In the genomic region with DNA sequence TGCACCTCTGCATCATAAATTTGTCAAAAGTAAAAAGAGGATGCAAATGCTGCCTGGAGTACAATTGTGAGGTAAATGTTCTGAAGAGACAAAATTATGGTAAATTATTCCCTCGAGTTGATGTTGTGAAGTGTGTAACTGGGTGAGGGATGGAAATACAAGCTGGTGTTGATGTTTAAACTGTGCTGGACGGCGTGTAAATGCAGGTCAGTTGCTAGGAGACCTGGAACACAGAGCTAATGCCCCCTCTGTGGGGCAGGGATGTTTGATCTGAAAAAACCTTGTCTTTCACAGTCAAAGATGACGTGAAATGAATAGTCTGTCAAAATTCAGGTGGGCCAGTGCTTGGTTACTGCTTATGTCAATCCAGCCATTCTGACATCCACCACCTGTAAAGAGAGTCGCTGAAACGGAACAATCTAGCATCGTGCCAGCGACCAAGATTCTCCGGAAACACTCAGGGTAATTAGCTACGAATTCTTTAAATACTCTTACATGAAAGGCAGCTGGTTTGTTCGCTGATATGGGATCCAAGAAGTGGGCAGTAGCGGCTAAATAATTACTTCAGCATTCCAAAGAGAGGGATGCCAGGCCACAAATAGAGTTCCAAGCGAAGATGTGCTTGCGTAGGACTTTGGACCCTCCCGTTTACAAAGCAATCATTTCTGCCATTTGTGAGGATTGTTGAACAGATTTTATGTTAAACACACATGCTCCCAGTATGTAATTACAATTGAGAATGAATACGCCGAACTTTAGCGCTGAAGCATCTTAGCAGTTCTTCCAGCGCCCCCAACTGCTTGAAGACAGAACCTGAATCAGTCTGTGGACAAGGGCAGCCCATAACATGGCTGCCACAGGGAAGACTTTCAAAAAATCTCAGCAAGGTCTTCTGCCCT, we compare ENCODE assay signal across 1 cellular context.
TF ChIP-seq lines count a peak whose summit lies in the region.

No MANE protein-coding gene starts in this region.

TF ChIP-seq in HepG2, 621 proteins besides CTCF, POLR2A, EP300 and RAD21 (continued from another document and continues in another):
- TF ChIP-seq, protein P1, sequence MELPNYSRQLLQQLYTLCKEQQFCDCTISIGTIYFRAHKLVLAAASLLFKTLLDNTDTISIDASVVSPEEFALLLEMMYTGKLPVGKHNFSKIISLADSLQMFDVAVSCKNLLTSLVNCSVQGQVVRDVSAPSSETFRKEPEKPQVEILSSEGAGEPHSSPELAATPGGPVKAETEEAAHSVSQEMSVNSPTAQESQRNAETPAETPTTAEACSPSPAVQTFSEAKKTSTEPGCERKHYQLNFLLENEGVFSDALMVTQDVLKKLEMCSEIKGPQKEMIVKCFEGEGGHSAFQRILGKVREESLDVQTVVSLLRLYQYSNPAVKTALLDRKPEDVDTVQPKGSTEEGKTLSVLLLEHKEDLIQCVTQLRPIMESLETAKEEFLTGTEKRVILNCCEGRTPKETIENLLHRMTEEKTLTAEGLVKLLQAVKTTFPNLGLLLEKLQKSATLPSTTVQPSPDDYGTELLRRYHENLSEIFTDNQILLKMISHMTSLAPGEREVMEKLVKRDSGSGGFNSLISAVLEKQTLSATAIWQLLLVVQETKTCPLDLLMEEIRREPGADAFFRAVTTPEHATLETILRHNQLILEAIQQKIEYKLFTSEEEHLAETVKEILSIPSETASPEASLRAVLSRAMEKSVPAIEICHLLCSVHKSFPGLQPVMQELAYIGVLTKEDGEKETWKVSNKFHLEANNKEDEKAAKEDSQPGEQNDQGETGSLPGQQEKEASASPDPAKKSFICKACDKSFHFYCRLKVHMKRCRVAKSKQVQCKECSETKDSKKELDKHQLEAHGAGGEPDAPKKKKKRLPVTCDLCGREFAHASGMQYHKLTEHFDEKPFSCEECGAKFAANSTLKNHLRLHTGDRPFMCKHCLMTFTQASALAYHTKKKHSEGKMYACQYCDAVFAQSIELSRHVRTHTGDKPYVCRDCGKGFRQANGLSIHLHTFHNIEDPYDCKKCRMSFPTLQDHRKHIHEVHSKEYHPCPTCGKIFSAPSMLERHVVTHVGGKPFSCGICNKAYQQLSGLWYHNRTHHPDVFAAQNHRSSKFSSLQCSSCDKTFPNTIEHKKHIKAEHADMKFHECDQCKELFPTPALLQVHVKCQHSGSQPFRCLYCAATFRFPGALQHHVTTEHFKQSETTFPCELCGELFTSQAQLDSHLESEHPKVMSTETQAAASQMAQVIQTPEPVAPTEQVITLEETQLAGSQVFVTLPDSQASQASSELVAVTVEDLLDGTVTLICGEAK (IDR thresholded peaks at IDR 0.05), result no peak
- TF ChIP-seq, protein P1 (CRISPR knock-in tag; IDR thresholded peaks at IDR 0.05), result no peak
- TF ChIP-seq MAFG (CRISPR knock-in tag; IDR thresholded peaks at IDR 0.05), result no peak
- TF ChIP-seq ZNF776 (CRISPR knock-in tag; IDR thresholded peaks at IDR 0.05), result no peak
- no peak for TF ChIP-seq ZNF496 (CRISPR knock-in tag; IDR thresholded peaks at IDR 0.05; ENCODE audit: insufficient replicate concordance)
- no peak for TF ChIP-seq ATAD3A (CRISPR knock-in tag; IDR thresholded peaks at IDR 0.05)
- TF ChIP-seq ZNF30 (CRISPR knock-in tag; IDR thresholded peaks at IDR 0.05), result no peak
- peak; percentile 31; the same call in 1 of the 2 replicates for TF ChIP-seq HOXA3 (CRISPR knock-in tag; IDR thresholded peaks at IDR 0.05)
- no peak for TF ChIP-seq NFATC3 (CRISPR knock-in tag; IDR thresholded peaks at IDR 0.05)
- TF ChIP-seq ZNF615 (CRISPR knock-in tag; IDR thresholded peaks at IDR 0.05; ENCODE audit: borderline replicate concordance), result peak; percentile 35; the same call in 1 of the 2 replicates
- TF ChIP-seq, protein P2, sequence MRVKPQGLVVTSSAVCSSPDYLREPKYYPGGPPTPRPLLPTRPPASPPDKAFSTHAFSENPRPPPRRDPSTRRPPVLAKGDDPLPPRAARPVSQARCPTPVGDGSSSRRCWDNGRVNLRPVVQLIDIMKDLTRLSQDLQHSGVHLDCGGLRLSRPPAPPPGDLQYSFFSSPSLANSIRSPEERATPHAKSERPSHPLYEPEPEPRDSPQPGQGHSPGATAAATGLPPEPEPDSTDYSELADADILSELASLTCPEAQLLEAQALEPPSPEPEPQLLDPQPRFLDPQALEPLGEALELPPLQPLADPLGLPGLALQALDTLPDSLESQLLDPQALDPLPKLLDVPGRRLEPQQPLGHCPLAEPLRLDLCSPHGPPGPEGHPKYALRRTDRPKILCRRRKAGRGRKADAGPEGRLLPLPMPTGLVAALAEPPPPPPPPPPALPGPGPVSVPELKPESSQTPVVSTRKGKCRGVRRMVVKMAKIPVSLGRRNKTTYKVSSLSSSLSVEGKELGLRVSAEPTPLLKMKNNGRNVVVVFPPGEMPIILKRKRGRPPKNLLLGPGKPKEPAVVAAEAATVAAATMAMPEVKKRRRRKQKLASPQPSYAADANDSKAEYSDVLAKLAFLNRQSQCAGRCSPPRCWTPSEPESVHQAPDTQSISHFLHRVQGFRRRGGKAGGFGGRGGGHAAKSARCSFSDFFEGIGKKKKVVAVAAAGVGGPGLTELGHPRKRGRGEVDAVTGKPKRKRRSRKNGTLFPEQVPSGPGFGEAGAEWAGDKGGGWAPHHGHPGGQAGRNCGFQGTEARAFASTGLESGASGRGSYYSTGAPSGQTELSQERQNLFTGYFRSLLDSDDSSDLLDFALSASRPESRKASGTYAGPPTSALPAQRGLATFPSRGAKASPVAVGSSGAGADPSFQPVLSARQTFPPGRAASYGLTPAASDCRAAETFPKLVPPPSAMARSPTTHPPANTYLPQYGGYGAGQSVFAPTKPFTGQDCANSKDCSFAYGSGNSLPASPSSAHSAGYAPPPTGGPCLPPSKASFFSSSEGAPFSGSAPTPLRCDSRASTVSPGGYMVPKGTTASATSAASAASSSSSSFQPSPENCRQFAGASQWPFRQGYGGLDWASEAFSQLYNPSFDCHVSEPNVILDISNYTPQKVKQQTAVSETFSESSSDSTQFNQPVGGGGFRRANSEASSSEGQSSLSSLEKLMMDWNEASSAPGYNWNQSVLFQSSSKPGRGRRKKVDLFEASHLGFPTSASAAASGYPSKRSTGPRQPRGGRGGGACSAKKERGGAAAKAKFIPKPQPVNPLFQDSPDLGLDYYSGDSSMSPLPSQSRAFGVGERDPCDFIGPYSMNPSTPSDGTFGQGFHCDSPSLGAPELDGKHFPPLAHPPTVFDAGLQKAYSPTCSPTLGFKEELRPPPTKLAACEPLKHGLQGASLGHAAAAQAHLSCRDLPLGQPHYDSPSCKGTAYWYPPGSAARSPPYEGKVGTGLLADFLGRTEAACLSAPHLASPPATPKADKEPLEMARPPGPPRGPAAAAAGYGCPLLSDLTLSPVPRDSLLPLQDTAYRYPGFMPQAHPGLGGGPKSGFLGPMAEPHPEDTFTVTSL (CRISPR knock-in tag; IDR thresholded peaks at IDR 0.05; ENCODE audit: borderline replicate concordance), result no peak
- TF ChIP-seq ZFP1 (CRISPR knock-in tag; IDR thresholded peaks at IDR 0.05), result no peak
- TF ChIP-seq IRX3 (CRISPR knock-in tag; IDR thresholded peaks at IDR 0.05; ENCODE audit: borderline replicate concordance, low read depth), result no peak
- TF ChIP-seq, protein P3, sequence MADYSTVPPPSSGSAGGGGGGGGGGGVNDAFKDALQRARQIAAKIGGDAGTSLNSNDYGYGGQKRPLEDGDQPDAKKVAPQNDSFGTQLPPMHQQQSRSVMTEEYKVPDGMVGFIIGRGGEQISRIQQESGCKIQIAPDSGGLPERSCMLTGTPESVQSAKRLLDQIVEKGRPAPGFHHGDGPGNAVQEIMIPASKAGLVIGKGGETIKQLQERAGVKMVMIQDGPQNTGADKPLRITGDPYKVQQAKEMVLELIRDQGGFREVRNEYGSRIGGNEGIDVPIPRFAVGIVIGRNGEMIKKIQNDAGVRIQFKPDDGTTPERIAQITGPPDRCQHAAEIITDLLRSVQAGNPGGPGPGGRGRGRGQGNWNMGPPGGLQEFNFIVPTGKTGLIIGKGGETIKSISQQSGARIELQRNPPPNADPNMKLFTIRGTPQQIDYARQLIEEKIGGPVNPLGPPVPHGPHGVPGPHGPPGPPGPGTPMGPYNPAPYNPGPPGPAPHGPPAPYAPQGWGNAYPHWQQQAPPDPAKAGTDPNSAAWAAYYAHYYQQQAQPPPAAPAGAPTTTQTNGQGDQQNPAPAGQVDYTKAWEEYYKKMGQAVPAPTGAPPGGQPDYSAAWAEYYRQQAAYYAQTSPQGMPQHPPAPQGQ (CRISPR knock-in tag; IDR thresholded peaks at IDR 0.05; ENCODE audit: borderline replicate concordance), result no peak
- TF ChIP-seq TAF15 (IDR thresholded peaks at IDR 0.05; ENCODE audit: low read depth, low read length, poor library complexity, severe bottlenecking), result no peak
- TF ChIP-seq SRF (IDR thresholded peaks at IDR 0.05; ENCODE audit: low read depth, low read length), result no peak
- no peak for TF ChIP-seq DNMT3B (CRISPR knock-in tag; conservative IDR thresholded peaks at IDR 0.05)
- TF ChIP-seq, protein P4, sequence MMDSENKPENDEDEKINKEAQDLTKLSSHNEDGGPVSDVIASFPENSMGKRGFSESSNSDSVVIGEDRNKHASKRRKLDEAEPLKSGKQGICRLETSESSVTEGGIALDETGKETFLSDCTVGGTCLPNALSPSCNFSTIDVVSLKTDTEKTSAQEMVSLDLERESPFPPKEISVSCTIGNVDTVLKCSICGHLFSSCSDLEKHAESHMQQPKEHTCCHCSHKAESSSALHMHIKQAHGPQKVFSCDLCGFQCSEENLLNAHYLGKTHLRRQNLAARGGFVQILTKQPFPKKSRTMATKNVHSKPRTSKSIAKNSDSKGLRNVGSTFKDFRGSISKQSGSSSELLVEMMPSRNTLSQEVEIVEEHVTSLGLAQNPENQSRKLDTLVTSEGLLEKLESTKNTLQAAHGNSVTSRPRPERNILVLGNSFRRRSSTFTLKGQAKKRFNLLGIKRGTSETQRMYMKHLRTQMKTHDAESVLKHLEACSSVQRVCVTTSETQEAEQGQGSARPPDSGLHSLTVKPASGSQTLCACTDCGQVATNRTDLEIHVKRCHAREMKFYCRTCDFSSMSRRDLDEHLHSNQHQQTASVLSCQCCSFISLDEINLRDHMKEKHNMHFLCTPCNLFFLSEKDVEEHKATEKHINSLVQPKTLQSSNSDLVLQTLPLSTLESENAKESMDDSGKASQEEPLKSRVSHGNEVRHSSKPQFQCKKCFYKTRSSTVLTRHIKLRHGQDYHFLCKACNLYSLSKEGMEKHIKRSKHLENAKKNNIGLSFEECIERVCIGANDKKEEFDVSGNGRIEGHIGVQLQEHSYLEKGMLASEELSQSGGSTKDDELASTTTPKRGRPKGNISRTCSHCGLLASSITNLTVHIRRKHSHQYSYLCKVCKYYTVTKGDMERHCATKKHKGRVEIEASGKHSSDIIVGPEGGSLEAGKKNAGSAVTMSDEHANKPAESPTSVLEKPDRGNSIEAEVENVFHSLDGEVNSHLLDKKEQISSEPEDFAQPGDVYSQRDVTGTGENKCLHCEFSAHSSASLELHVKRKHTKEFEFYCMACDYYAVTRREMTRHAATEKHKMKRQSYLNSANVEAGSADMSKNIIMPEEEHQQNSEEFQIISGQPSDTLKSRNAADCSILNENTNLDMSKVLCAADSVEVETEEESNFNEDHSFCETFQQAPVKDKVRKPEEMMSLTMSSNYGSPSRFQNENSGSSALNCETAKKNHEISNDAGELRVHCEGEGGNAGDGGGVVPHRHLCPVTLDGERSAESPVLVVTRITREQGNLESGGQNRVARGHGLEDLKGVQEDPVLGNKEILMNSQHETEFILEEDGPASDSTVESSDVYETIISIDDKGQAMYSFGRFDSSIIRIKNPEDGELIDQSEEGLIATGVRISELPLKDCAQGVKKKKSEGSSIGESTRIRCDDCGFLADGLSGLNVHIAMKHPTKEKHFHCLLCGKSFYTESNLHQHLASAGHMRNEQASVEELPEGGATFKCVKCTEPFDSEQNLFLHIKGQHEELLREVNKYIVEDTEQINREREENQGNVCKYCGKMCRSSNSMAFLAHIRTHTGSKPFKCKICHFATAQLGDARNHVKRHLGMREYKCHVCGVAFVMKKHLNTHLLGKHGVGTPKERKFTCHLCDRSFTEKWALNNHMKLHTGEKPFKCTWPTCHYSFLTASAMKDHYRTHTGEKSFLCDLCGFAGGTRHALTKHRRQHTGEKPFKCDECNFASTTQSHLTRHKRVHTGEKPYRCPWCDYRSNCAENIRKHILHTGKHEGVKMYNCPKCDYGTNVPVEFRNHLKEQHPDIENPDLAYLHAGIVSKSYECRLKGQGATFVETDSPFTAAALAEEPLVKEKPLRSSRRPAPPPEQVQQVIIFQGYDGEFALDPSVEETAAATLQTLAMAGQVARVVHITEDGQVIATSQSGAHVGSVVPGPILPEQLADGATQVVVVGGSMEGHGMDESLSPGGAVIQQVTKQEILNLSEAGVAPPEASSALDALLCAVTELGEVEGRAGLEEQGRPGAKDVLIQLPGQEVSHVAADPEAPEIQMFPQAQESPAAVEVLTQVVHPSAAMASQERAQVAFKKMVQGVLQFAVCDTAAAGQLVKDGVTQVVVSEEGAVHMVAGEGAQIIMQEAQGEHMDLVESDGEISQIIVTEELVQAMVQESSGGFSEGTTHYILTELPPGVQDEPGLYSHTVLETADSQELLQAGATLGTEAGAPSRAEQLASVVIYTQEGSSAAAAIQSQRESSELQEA (CRISPR knock-in tag; IDR thresholded peaks at IDR 0.05; ENCODE audit: not compliant biosample characterization), result no peak
- TF ChIP-seq ZNF382 (CRISPR knock-in tag; IDR thresholded peaks at IDR 0.05; ENCODE audit: borderline replicate concordance), result no peak
- TF ChIP-seq KMT2B (CRISPR knock-in tag; IDR thresholded peaks at IDR 0.05), result peak; percentile 25; the same call in 1 of the 2 replicates
- TF ChIP-seq NR2F6 (IDR thresholded peaks at IDR 0.05), result no peak
- TF ChIP-seq NR2F6 (CRISPR knock-in tag; IDR thresholded peaks at IDR 0.05), result no peak
- no peak for TF ChIP-seq ZNF891 (CRISPR knock-in tag; IDR thresholded peaks at IDR 0.05)
- TF ChIP-seq SOX6 (IDR thresholded peaks at IDR 0.05), result no peak
- 0 out of 2 replicates have a peak, but pooled peaks have one; percentile 33 for TF ChIP-seq SOX6 (CRISPR knock-in tag; IDR thresholded peaks at IDR 0.05)
- no peak for TF ChIP-seq MTA3 (CRISPR knock-in tag; IDR thresholded peaks at IDR 0.05)
- TF ChIP-seq TCF7L2 (IDR thresholded peaks at IDR 0.05; ENCODE audit: low read depth, low read length), result no peak
